17 cellular contexts compared by ENCODE assay signal in the genomic region with DNA sequence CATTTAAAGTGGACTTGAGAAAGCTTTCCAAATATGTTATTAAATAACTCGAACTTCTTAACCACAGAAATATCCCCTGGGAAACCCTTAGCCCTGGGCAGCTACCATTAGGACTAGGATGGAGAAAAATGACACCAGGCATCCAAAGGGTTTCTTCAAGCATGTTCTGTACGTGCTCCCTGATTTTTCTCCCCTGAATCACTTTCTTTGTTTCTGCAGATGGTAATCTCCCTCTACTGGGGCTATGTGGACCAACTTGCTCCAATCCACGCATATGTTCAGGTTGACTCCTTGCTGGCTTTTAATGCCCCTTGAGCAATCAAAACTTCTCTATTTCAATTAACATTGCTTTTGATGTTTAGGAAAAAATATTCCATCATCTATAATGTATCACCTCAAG.
A peak's percentile ranks its signal among the peaks of the same experiment; 100 is the strongest.
DNase-seq lines count a peak whose midpoint lies in the region; ATAC-seq and TF ChIP-seq lines count a peak whose summit lies in the region.
"Had no signal": no experiment of that assay in that cellular context is flagged by ENCODE, and none has a peak within 500 bp of the region (broad histone marks: within the 10 kb centered on the region; RNA-seq: fewer than 3 reads in every experiment).

No MANE protein-coding gene starts in this region.

- H3K4me1 Mint-ChIP-seq in chondrocyte (ENCODE audit: low read depth): peaks cover 19% of the 10 kb centered on the region
- no peaks in the 10 kb centered on the region for H3K4me1 Mint-ChIP-seq in natural killer cell treated with Interleukin-12 subunit alpha and Interleukin-12 subunit beta and Interleukin-15 and Interleukin-18, amount 100 ng/mL, for 72 hours (ENCODE audit: low read depth in 2 of 2)
- H3K4me1 Mint-ChIP-seq: B cell, H9 had no signal

- no peak overlapping the region for H3K27ac Mint-ChIP-seq in chondrocyte (ENCODE audit: unreplicated experiment)
- no peak overlapping the region for H3K27ac Mint-ChIP-seq in natural killer cell treated with Interleukin-12 subunit alpha and Interleukin-12 subunit beta and Interleukin-15 and Interleukin-18, amount 100 ng/mL, for 72 hours
- H3K27ac Mint-ChIP-seq: B cell; CD8-positive, alpha-beta T cell; H9 had no signal

- TF ChIP-seq CTCF in chondrocyte (IDR thresholded peaks at IDR 0.05) (peak; percentile 72), fibroblast of the aortic adventitia (IDR thresholded peaks at IDR 0.05; ENCODE audit: insufficient read depth, low read length) (no peak)

- no peak overlapping the region for H3K4me3 Mint-ChIP-seq in chondrocyte (ENCODE audit: unreplicated experiment)
- H3K4me3 Mint-ChIP-seq in natural killer cell treated with Interleukin-12 subunit alpha and Interleukin-12 subunit beta and Interleukin-15 and Interleukin-18, amount 100 ng/mL, for 72 hours: no peak overlapping the region
- H3K4me3 Mint-ChIP-seq: B cell; CD8-positive, alpha-beta T cell; H9 had no signal

- no peaks in the 10 kb centered on the region for H3K27me3 Mint-ChIP-seq in chondrocyte (ENCODE audit: low read depth)
- H3K27me3 Mint-ChIP-seq in natural killer cell treated with Interleukin-12 subunit alpha and Interleukin-12 subunit beta and Interleukin-15 and Interleukin-18, amount 100 ng/mL, for 72 hours: no peaks in the 10 kb centered on the region
- H3K27me3 Mint-ChIP-seq: B cell had no signal

- no peak for ATAC-seq in GM21447 (IDR thresholded peaks at IDR 0.05; ENCODE audit: unreplicated experiment)
- ATAC-seq in HG03520 (IDR thresholded peaks at IDR 0.05; ENCODE audit: unreplicated experiment): no peak
- ATAC-seq in natural killer cell treated with Interleukin-12 subunit alpha and Interleukin-12 subunit beta and Interleukin-15 and Interleukin-18, amount 100 ng/mL, for 72 hours: no peak
- ATAC-seq: CD8-positive, alpha-beta T cell had no signal

- peaks cover 5% of the 10 kb centered on the region for H3K9me3 Mint-ChIP-seq in chondrocyte (ENCODE audit: low read depth)
- peaks cover 3% of the 10 kb centered on the region for H3K9me3 Mint-ChIP-seq in natural killer cell treated with Interleukin-12 subunit alpha and Interleukin-12 subunit beta and Interleukin-15 and Interleukin-18, amount 100 ng/mL, for 72 hours
- H3K9me3 Mint-ChIP-seq: H9 had no signal

- H3K36me3 Mint-ChIP-seq in chondrocyte (ENCODE audit: low read depth): peaks cover 1% of the 10 kb centered on the region
- no peaks in the 10 kb centered on the region for H3K36me3 Mint-ChIP-seq in natural killer cell treated with Interleukin-12 subunit alpha and Interleukin-12 subunit beta and Interleukin-15 and Interleukin-18, amount 100 ng/mL, for 72 hours
- H3K36me3 Mint-ChIP-seq: CD8-positive, alpha-beta T cell had no signal

- peak; percentile 3 for DNase-seq in DMS 273 (lab: John Stamatoyannopoulos, UW; ENCODE audit: unreplicated experiment)
- no peak for DNase-seq in DMS 273 treated with DMSO at 0.1 percent for 48 hours (lab: John Stamatoyannopoulos, UW)
- DNase-seq in chondrocyte (ENCODE audit: low spot score): no peak
- peak; percentile 27 for DNase-seq in fibroblast of the aortic adventitia (ENCODE audit: low read depth)
- peak; percentile 40 for DNase-seq in skeletal muscle cell (ENCODE audit: low read depth)
- DNase-seq in natural killer cell treated with Interleukin-12 subunit alpha and Interleukin-12 subunit beta and Interleukin-15 and Interleukin-18, amount 100 ng/mL, for 72 hours (ENCODE audit: low spot score): no peak
- DNase-seq: CD8-positive, alpha-beta T cell; DMS79 treated with DMSO at 0.1 percent for 48 hours; H9; MG63; NCI-H1092; NCI-H1694 treated with DMSO at 0.1 percent for 48 hours; NCI-H2107; NCI-H345 had no signal

- no peak overlapping the region for H3K4me3 ChIP-seq in fibroblast of the aortic adventitia (ENCODE audit: low read depth, low read length)
- H3K4me3 ChIP-seq in skeletal muscle cell (ENCODE audit: low read depth, low read length): no peak overlapping the region
- H3K4me3 ChIP-seq: MG63 had no signal

Comparison
In these comparisons a context has a peak if more than half of its experiments do, and no peak if none do; other contexts are left out.
1. DNase-seq: peak in DMS 273 (single experiment), fibroblast of the aortic adventitia (single experiment) and skeletal muscle cell (single experiment); none in DMS 273 treated with DMSO at 0.1 percent for 48 hours (single experiment), chondrocyte (single experiment) and natural killer cell treated with Interleukin-12 subunit alpha and Interleukin-12 subunit beta and Interleukin-15 and Interleukin-18, amount 100 ng/mL, for 72 hours (single experiment).